ENCODE assay signal across 21 cellular contexts in genomic region chr22:25729595-25729994, GRCh38. TPM values are rescaled to one million over a fixed set of nuclear protein-coding genes. Genes with fewer than 3 reads are reported as not detected.
"Had no signal": no experiment of that assay in that cellular context is flagged by ENCODE, and none has a peak within 500 bp of the region (broad histone marks: within the 10 kb centered on the region; RNA-seq: fewer than 3 reads in every experiment).

No MANE protein-coding gene starts in this region.

- H3K36me3 ChIP-seq: adrenal gland, gastrocnemius medialis, ovary, transverse colon had no signal

- H3K4me2 ChIP-seq: smooth muscle cell had no signal

- H3K27ac ChIP-seq: adrenal gland, gastrocnemius medialis, ovary, transverse colon had no signal

- DNase-seq: activated CD4-positive, alpha-beta memory T cell treated with anti-CD3 and anti-CD28 coated beads, Interleukin-2, amount 10 ng/mL, durations not matched to agents 7 days and 5 days; activated CD4-positive, alpha-beta T cell treated with anti-CD3 and anti-CD28 coated beads for 4 hours; activated effector memory CD4-positive, alpha-beta T cell treated with Interleukin-2 at 50 U/mL for 16 hours; activated T-cell treated with anti-CD3 and anti-CD28 coated beads, Interleukin-2, amount 50 U/mL, for 4 hours; cerebellar nuclear complex; cortex of kidney; gastrocnemius medialis; left ventricle myocardium superior; naive thymus-derived CD8-positive, alpha-beta T cell; ovary; stimulated activated CD4-positive, alpha-beta T cell treated with anti-CD3 and anti-CD28 coated beads, Interleukin-4, amount 100 ng/mL, for 1 hour; substantia nigra; transverse colon had no signal

- H3K4me1 ChIP-seq: adrenal gland, gastrocnemius medialis, transverse colon had no signal

- H3K27me3 Mint-ChIP-seq: activated CD4-positive, alpha-beta memory T cell treated with anti-CD3 and anti-CD28 coated beads, Interleukin-2, amount 10 ng/mL, durations not matched to agents 7 days and 5 days; activated naive CD4-positive, alpha-beta T cell treated with anti-CD3 and anti-CD28 coated beads, Interleukin-2, amount 50 U/mL, for 24 hours had no signal

- ATAC-seq: activated T-cell treated with anti-CD3 and anti-CD28 coated beads, Interleukin-2, amount 50 U/mL, for 4 hours; gastrocnemius medialis; left ventricle myocardium superior; naive thymus-derived CD8-positive, alpha-beta T cell; sciatic nerve; stimulated activated effector memory CD8-positive, alpha-beta T cell treated with anti-CD3 and anti-CD28 coated beads, Interleukin-12 subunit alpha, Interleukin-12 subunit beta, amount 100 ng/mL, for 72 hours had no signal

- H3K9me3 Mint-ChIP-seq: activated naive CD4-positive, alpha-beta T cell treated with anti-CD3 and anti-CD28 coated beads, Interleukin-2, amount 50 U/mL, for 24 hours; activated T-cell treated with anti-CD3 and anti-CD28 coated beads, Interleukin-2, amount 50 U/mL, for 4 hours; naive thymus-derived CD8-positive, alpha-beta T cell; stimulated activated effector memory CD8-positive, alpha-beta T cell treated with anti-CD3 and anti-CD28 coated beads, Interleukin-12 subunit alpha, Interleukin-12 subunit beta, amount 100 ng/mL, for 72 hours had no signal

- H3K4me3 Mint-ChIP-seq: activated CD4-positive, alpha-beta memory T cell treated with anti-CD3 and anti-CD28 coated beads, Interleukin-2, amount 10 ng/mL, durations not matched to agents 7 days and 5 days; activated naive CD4-positive, alpha-beta T cell treated with anti-CD3 and anti-CD28 coated beads, Interleukin-2, amount 50 U/mL, for 24 hours; activated T-cell treated with anti-CD3 and anti-CD28 coated beads, Interleukin-2, amount 50 U/mL, for 4 hours; naive thymus-derived CD8-positive, alpha-beta T cell; stimulated activated effector memory CD8-positive, alpha-beta T cell treated with anti-CD3 and anti-CD28 coated beads, Interleukin-12 subunit alpha, Interleukin-12 subunit beta, amount 100 ng/mL, for 72 hours had no signal

- H3K27me3 ChIP-seq: adrenal gland, gastrocnemius medialis, ovary, transverse colon had no signal

- FAIRE-seq: bronchial epithelial cell had no signal

- H3K36me3 Mint-ChIP-seq: activated naive CD4-positive, alpha-beta T cell treated with anti-CD3 and anti-CD28 coated beads, Interleukin-2, amount 50 U/mL, for 24 hours; naive thymus-derived CD8-positive, alpha-beta T cell; stimulated activated effector memory CD8-positive, alpha-beta T cell treated with anti-CD3 and anti-CD28 coated beads, Interleukin-12 subunit alpha, Interleukin-12 subunit beta, amount 100 ng/mL, for 72 hours had no signal

- H3K4me3 ChIP-seq: adrenal gland, gastrocnemius medialis, ovary, smooth muscle cell, transverse colon had no signal

- H3K27ac Mint-ChIP-seq: activated CD4-positive, alpha-beta memory T cell treated with anti-CD3 and anti-CD28 coated beads, Interleukin-2, amount 10 ng/mL, durations not matched to agents 7 days and 5 days; activated naive CD4-positive, alpha-beta T cell treated with anti-CD3 and anti-CD28 coated beads, Interleukin-2, amount 50 U/mL, for 24 hours; stimulated activated effector memory CD8-positive, alpha-beta T cell treated with anti-CD3 and anti-CD28 coated beads, Interleukin-12 subunit alpha, Interleukin-12 subunit beta, amount 100 ng/mL, for 72 hours had no signal

- H3K4me1 Mint-ChIP-seq: activated naive CD4-positive, alpha-beta T cell treated with anti-CD3 and anti-CD28 coated beads, Interleukin-2, amount 50 U/mL, for 24 hours had no signal

- H3K9me3 ChIP-seq: adrenal gland, gastrocnemius medialis, ovary, transverse colon had no signal

RNA-seq across cellular contexts. Expression of gene MYO18B, which starts 12.4 kb away (rescaled TPM):
- total RNA-seq: bronchial epithelial cell, kidney epithelial cell, pulmonary artery endothelial cell, sciatic nerve had no signal
